8 cellular contexts compared by ENCODE assay signal in the genomic region with DNA sequence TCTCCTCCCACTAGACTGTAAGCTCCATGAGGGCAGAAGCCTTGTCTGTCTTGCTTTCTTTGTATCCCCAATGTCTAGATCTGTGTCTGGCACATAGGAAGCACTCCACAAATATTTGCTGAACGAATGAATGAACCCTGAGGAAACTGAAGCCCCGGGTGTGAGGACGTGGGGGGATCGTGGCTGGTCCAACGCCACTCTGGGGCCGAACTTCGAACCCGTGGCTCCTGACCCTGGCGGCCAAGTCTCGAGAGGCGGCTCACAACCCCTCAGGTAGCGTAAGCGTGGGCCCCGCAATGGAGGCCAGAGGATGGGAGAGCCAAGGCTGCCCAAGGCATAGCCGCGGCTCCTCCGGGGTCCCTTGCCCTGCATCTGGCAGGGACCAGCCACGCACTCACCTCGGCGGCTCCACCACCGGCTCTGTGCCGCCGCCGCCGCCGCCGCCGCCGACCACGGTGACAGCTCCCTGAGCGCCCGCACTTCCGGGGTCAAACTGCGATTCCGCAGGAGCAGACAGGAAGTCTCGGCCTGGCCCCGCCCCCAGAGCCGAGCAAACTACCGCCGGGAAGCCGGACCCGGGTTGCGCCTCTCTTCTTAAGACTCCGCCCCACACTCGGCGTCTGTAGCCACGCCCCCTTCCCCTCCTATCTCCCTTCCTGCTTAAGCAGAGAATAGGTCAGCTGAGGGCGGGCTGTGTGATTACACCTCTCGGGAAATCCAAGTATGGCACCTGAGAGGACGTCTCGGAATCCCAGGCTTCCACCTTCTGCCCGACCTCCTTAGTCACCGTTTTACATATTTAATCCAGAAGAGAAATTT. TPM values are rescaled to one million over a fixed set of nuclear protein-coding genes. Genes with fewer than 3 reads are reported as not detected.
A peak's percentile ranks its signal among the peaks of the same experiment; 100 is the strongest.
DNase-seq lines count a peak whose midpoint lies in the region; ATAC-seq, FAIRE-seq and TF ChIP-seq lines count a peak whose summit lies in the region.

Gene ASCC2, minus strand, starts transcription at position 495 of the 819 bp plus-strand sequence. CDS start 5,949 bp downstream, outside the sequence.

- H3K9me3 ChIP-seq in KOPT-K1 (ENCODE audit: insufficient read depth, low read length, poor library complexity, severe bottlenecking) = no peaks in the 10 kb centered on the region
- H3K9me3 ChIP-seq in esophagus muscularis mucosa = no peaks in the 10 kb centered on the region
- no peaks in the 10 kb centered on the region for H3K9me3 ChIP-seq in muscle layer of duodenum (ENCODE audit: control insufficient read depth in 1 of 2, low read length in 2 of 2)

- DNase-seq in DMS79 (lab: John Stamatoyannopoulos, UW) = peak; percentile 77
- DNase-seq in RCC 7860 (ENCODE audit: low spot score) = peak; percentile 89
- DNase-seq in activated T-helper 1 cell treated with Interleukin-2 at 50 U/mL for 16 hours (ENCODE audit: low read depth) = peak; percentile 98
- DNase-seq in esophagus muscularis mucosa (ENCODE audit: extremely low spot score) = peak; percentile 100
- DNase-seq in stimulated activated CD8-positive, alpha-beta memory T cell treated with anti-CD3 and anti-CD28 coated beads, Interleukin-7, amount 100 ng/mL, for 4 hours (ENCODE audit: low read depth in 2 of 2) = peak; percentile 99

- H3K4me3 ChIP-seq in esophagus muscularis mucosa (peak within 1 kb of the TSS; percentile 74 to 99 (median 88)), muscle layer of duodenum (ENCODE audit: low read depth in 1 of 2, low read length in 2 of 2) (peak within 1 kb of the TSS; percentile 98)

- 1% methylated on average over 26 of the region's 53 CpGs for WGBS in esophagus muscularis mucosa

- peak; percentile 94 for ATAC-seq in GM21786 (IDR thresholded peaks at IDR 0.05; ENCODE audit: unreplicated experiment)

- TF ChIP-seq EP300 in esophagus muscularis mucosa (IDR thresholded peaks at IDR 0.05) = no peak

- H3K27ac ChIP-seq in KOPT-K1 (ENCODE audit: low read depth, low read length, poor library complexity, severe bottlenecking) = peak within 1 kb of the TSS; percentile 62
- peak within 1 kb of the TSS; percentile 72 to 85 (median 78) for H3K27ac ChIP-seq in esophagus muscularis mucosa (replicated peaks in 1 of 4)
- H3K27ac ChIP-seq in muscle layer of duodenum (ENCODE audit: low read length) = peak within 1 kb of the TSS; percentile 77

- H3K36me3 ChIP-seq in KOPT-K1 (ENCODE audit: insufficient read depth, low read length) = peaks cover 26% of the 10 kb centered on the region
- peaks cover 0 to 25% (median 11%) of the 10 kb centered on the region in 4 donors for H3K36me3 ChIP-seq in esophagus muscularis mucosa
- peaks cover 5 to 16% of the 10 kb centered on the region in 2 donors for H3K36me3 ChIP-seq in muscle layer of duodenum (ENCODE audit: control insufficient read depth in 1 of 2, insufficient read depth in 2 of 2, low read length in 2 of 2)

- peaks cover 20 to 36% (median 21%) of the 10 kb centered on the region in 4 donors for H3K4me1 ChIP-seq in esophagus muscularis mucosa
- peaks cover 0 to 17% of the 10 kb centered on the region in 2 donors for H3K4me1 ChIP-seq in muscle layer of duodenum (ENCODE audit: control insufficient read depth in 1 of 2, insufficient read depth in 2 of 2, low read length in 2 of 2)

- peak in 1 of 3 experiments; percentile 28 for TF ChIP-seq CTCF in esophagus muscularis mucosa (IDR thresholded peaks at IDR 0.05)

- peak; percentile 80 for FAIRE-seq in RCC 7860 (lab: Jason Lieb, UNC)

- intact Hi-C loops in esophagus muscularis mucosa (cut with DNase I) = loop anchor here (5.0 kb wide), 1 partner anchor 44 kb away; the partner anchor contains the start of gene MTMR3

- H3K27me3 ChIP-seq in esophagus muscularis mucosa (no peaks in the 10 kb centered on the region), muscle layer of duodenum (ENCODE audit: low read depth, low read length) (no peaks in the 10 kb centered on the region)

- peak; percentile 73 for TF ChIP-seq POLR2A in esophagus muscularis mucosa (IDR thresholded peaks at IDR 0.05; ENCODE audit: low read depth)

RNA-seq across cellular contexts. Expression of gene ASCC2, which starts in this region (rescaled TPM):
- total RNA-seq in esophagus muscularis mucosa = 10 to 100 TPM; 20.5 to 32.6 (median 25.1) TPM

Comparison
In these comparisons a context has a peak if more than half of its experiments do, and no peak if none do; other contexts are left out.
1. Peak in every context shown above with its lines: DNase-seq, ATAC-seq, H3K4me3 ChIP-seq and H3K27ac ChIP-seq.